9 cellular contexts compared by ENCODE assay signal in the genomic region with DNA sequence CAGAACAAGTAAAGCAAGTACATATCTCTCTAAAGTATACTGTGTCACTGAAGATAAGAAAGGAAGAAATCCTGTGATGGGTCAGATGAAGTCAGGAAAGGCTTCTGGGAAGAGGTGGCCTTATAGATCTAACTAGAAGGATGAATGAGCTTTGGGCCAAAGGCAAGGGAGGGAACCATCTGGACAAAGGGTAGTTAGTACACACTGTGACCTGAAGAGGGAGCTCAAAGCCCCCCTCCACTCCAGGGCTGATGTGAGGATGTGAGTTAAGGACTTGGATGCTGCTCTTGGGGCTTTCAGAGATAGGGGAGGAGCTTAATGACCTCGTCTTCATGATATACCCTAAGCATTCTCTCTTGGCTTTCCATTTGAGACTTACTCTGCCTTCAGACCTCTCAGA.
DNase-seq lines count a peak whose midpoint lies in the region; ATAC-seq and TF ChIP-seq lines count a peak whose summit lies in the region.
"Had no signal": no experiment of that assay in that cellular context is flagged by ENCODE, and none has a peak within 500 bp of the region (broad histone marks: within the 10 kb centered on the region; RNA-seq: fewer than 3 reads in every experiment).

No MANE protein-coding gene starts in this region.

- in situ Hi-C loops in Caki2 (cut with HindIII; ENCODE audit: low pct_unique_long_range_greater_than_20kb, low sequenced_read_pairs): no loop called here

- peaks cover 9% of the 10 kb centered on the region for H3K36me3 Mint-ChIP-seq in activated naive CD8-positive, alpha-beta T cell treated with anti-CD3 and anti-CD28 coated beads for 36 hours

- intact Hi-C loops in upper lobe of right lung (cut with DNase I): no loop called here

- no peaks in the 10 kb centered on the region for H3K27me3 Mint-ChIP-seq in activated naive CD8-positive, alpha-beta T cell treated with anti-CD3 and anti-CD28 coated beads for 36 hours

- TF ChIP-seq CTCF in upper lobe of right lung (IDR thresholded peaks at IDR 0.05): peak; percentile 42

- H3K9me3 Mint-ChIP-seq in activated naive CD8-positive, alpha-beta T cell treated with anti-CD3 and anti-CD28 coated beads for 36 hours: no peaks in the 10 kb centered on the region

- DNase-seq in Caki2 (ENCODE audit: low read depth) (peak; percentile 37), NCI-H2029 treated with DMSO at 0.1 percent for 48 hours (lab: John Stamatoyannopoulos, UW) (peak; percentile 44), islet precursor cell (peak; percentile 84), upper lobe of right lung (no peak), DMS79 treated with DMSO at 0.1 percent for 48 hours (lab: John Stamatoyannopoulos, UW) (no peak)
- DNase-seq in activated naive CD8-positive, alpha-beta T cell treated with anti-CD3 and anti-CD28 coated beads for 36 hours: peak; percentile 24

- H3K4me3 ChIP-seq in upper lobe of right lung: no peak overlapping the region

- no peak overlapping the region for H3K4me3 Mint-ChIP-seq in activated naive CD8-positive, alpha-beta T cell treated with anti-CD3 and anti-CD28 coated beads for 36 hours

- H3K9me3 ChIP-seq in upper lobe of right lung: no peaks in the 10 kb centered on the region
- H3K9me3 ChIP-seq: neutrophil had no signal

- H3K36me3 ChIP-seq in upper lobe of right lung: no peaks in the 10 kb centered on the region

- H3K27ac ChIP-seq in upper lobe of right lung: no peak overlapping the region
- H3K27ac ChIP-seq: neutrophil had no signal

- peak; percentile 59 for ATAC-seq in GM21390 (IDR thresholded peaks at IDR 0.05; ENCODE audit: unreplicated experiment)
- peak; percentile 79 for ATAC-seq in upper lobe of right lung
- no peak for ATAC-seq in HG02588 (IDR thresholded peaks at IDR 0.05; ENCODE audit: unreplicated experiment)

- H3K4me1 ChIP-seq in upper lobe of right lung: no peaks in the 10 kb centered on the region

- no peaks in the 10 kb centered on the region for H3K27me3 ChIP-seq in upper lobe of right lung
- H3K27me3 ChIP-seq: neutrophil had no signal

- peaks cover 21% of the 10 kb centered on the region for H3K4me1 Mint-ChIP-seq in activated naive CD8-positive, alpha-beta T cell treated with anti-CD3 and anti-CD28 coated beads for 36 hours

- no peak overlapping the region for H3K27ac Mint-ChIP-seq in activated naive CD8-positive, alpha-beta T cell treated with anti-CD3 and anti-CD28 coated beads for 36 hours

Comparison
In these comparisons a context has a peak if more than half of its experiments do, and no peak if none do; other contexts are left out.
1. DNase-seq: peak in Caki2 (single experiment), NCI-H2029 treated with DMSO at 0.1 percent for 48 hours (single experiment), activated naive CD8-positive, alpha-beta T cell treated with anti-CD3 and anti-CD28 coated beads for 36 hours (single experiment) and islet precursor cell (single experiment); none in upper lobe of right lung (single experiment) and DMS79 treated with DMSO at 0.1 percent for 48 hours (single experiment).